21 cellular contexts compared by ENCODE assay signal in the genomic region with DNA sequence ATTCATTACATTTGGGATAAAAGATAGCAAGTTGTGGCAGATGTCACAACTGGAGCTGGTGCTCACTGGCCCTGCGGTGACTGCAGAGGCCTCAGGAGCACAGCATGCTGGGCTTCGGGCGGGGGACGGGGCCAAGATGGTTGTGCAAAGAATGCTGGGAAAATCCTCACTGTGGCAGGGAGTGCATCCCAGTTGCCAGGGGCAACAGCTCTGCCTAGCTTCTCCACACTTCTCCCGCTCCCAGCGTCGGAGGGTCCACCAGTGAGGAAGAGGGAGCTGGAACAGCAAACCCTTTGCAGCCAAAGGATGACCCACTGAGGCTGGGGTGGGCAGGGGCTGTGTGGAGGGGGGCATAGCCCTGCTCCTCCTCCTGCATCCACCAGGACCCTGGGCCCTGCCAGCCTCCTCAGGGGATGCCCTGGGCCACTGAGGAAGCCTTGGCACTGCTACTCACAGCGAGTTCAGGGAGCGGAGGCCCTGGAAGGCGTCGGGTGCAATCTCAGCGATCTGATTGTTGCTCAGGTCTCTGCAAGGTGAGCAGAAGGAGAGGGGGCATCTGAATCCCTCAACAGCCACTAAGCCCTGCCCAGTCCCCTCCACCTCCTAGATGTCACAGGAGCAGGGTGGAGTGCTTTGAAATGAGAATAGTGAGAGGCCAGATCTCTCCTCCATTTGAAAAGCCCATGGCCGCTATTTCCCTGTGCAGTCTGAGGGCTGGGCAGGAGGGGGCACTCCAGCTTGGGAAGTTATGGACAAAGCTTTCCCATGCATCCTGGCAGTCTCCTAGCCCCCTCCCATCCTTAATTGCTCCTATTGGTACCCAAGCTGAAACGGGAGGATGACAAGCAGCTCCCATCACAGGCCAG.
DNase-seq lines count a peak whose midpoint lies in the region; ATAC-seq and TF ChIP-seq lines count a peak whose summit lies in the region.
"Had no signal": no experiment of that assay in that cellular context is flagged by ENCODE, and none has a peak within 500 bp of the region (broad histone marks: within the 10 kb centered on the region; RNA-seq: fewer than 3 reads in every experiment).

No MANE protein-coding gene starts in this region.

- no peaks in the 10 kb centered on the region for H4K20me1 ChIP-seq in GM23338 (replicated peaks; ENCODE audit: insufficient read depth)

- H3K4me1 Mint-ChIP-seq in GM23338 (peaks cover 3% of the 10 kb centered on the region; the same call in 1 of the 3 replicates), endothelial cell (ENCODE audit: unreplicated experiment) (no peaks in the 10 kb centered on the region), T-cell (no peaks in the 10 kb centered on the region)
- H3K4me1 Mint-ChIP-seq: activated naive CD4-positive, alpha-beta T cell treated with anti-CD3 and anti-CD28 coated beads, Interleukin-2, amount 50 U/mL, for 24 hours; central memory CD8-positive, alpha-beta T cell; immature natural killer cell; nephron had no signal

- H3K27ac Mint-ChIP-seq in GM23338 (no peak overlapping the region), endothelial cell (ENCODE audit: unreplicated experiment) (no peak overlapping the region), T-cell (no peak overlapping the region)
- H3K27ac Mint-ChIP-seq: activated naive CD4-positive, alpha-beta T cell treated with anti-CD3 and anti-CD28 coated beads, Interleukin-2, amount 50 U/mL, for 24 hours; HFFc6; immature natural killer cell; nephron had no signal

- CTCF ChIA-PET in T-cell (lab: Charles Lee), result interaction anchor here in 1 of 2 donors (0.9 kb wide), 1 partner anchor 149 kb away, joined by 5 read pairs; no protein-coding TSS in a partner anchor

- H3K9me3 Mint-ChIP-seq in GM23338, result no peaks in the 10 kb centered on the region
- no peaks in the 10 kb centered on the region for H3K9me3 Mint-ChIP-seq in endothelial cell (ENCODE audit: unreplicated experiment)
- H3K9me3 Mint-ChIP-seq in T-cell, result no peaks in the 10 kb centered on the region
- H3K9me3 Mint-ChIP-seq: activated naive CD4-positive, alpha-beta T cell treated with anti-CD3 and anti-CD28 coated beads, Interleukin-2, amount 50 U/mL, for 24 hours; central memory CD8-positive, alpha-beta T cell; HFFc6; immature natural killer cell; nephron had no signal

- H3K27me3 Mint-ChIP-seq in GM23338 (ENCODE audit: insufficient read depth, low read depth, poor library complexity), result peaks cover 10% of the 10 kb centered on the region
- H3K27me3 Mint-ChIP-seq in endothelial cell (ENCODE audit: unreplicated experiment), result peaks cover 2% of the 10 kb centered on the region
- H3K27me3 Mint-ChIP-seq in T-cell, result no peaks in the 10 kb centered on the region
- H3K27me3 Mint-ChIP-seq: activated naive CD4-positive, alpha-beta T cell treated with anti-CD3 and anti-CD28 coated beads, Interleukin-2, amount 50 U/mL, for 24 hours; central memory CD8-positive, alpha-beta T cell had no signal

- no peaks in the 10 kb centered on the region for H3K27me3 ChIP-seq in GM23338 (ENCODE audit: insufficient read depth)
- no peaks in the 10 kb centered on the region for H3K27me3 ChIP-seq in WERI-Rb-1 (ENCODE audit: insufficient read depth, low read depth, severe bottlenecking)

- TF ChIP-seq CTCF in GM23338 (conservative IDR thresholded peaks at IDR 0.05; ENCODE audit: low read depth in 2 of 2), result peak; percentile 58 to 74
- TF ChIP-seq CTCF in WERI-Rb-1 (IDR thresholded peaks at IDR 0.05; ENCODE audit: low read depth, low read length), result peak; percentile 61
- TF ChIP-seq CTCF in endothelial cell (IDR thresholded peaks at IDR 0.05; ENCODE audit: unreplicated experiment), result no peak
- no peak for TF ChIP-seq CTCF in foreskin fibroblast (IDR thresholded peaks at IDR 0.05; ENCODE audit: low read depth, low read length)

- no peaks in the 10 kb centered on the region for H3K79me2 ChIP-seq in GM23338 (replicated peaks; ENCODE audit: insufficient read depth)

- DNase-seq in GM23338 (ENCODE audit: low spot score) (peak; percentile 83), WERI-Rb-1 (no peak), endothelial cell (ENCODE audit: low spot score) (peak; percentile 26), occipital lobe (lab: John Stamatoyannopoulos, UW) (peak; percentile 46), foreskin fibroblast (no peak), GDM1 (lab: John Stamatoyannopoulos, UW) (no peak), T-cell (no peak), NCI-H1436 treated with DMSO at 0.1 percent for 48 hours (lab: John Stamatoyannopoulos, UW) (no peak)
- DNase-seq: Calu3; HFFc6; immature natural killer cell; mammary epithelial cell; NCI-H2081; NCI-H774; right cardiac atrium; stimulated activated CD4-positive, alpha-beta T cell treated with anti-CD3 and anti-CD28 coated beads, Interleukin-1b, Interleukin-23, amount 100 ng/mL, for 48 hours; SW 1271 had no signal

- H3K4me3 Mint-ChIP-seq in GM23338, result no peak overlapping the region
- H3K4me3 Mint-ChIP-seq in endothelial cell (ENCODE audit: unreplicated experiment), result no peak overlapping the region
- no peak overlapping the region for H3K4me3 Mint-ChIP-seq in T-cell
- H3K4me3 Mint-ChIP-seq: activated naive CD4-positive, alpha-beta T cell treated with anti-CD3 and anti-CD28 coated beads, Interleukin-2, amount 50 U/mL, for 24 hours; central memory CD8-positive, alpha-beta T cell; HFFc6; immature natural killer cell; nephron had no signal

- no peak overlapping the region for H3K27ac ChIP-seq in GM23338 (ENCODE audit: low read depth)
- H3K27ac ChIP-seq in WERI-Rb-1, result no peak overlapping the region
- H3K27ac ChIP-seq: thoracic aorta had no signal

- ATAC-seq in GM23338, result peak; percentile 86
- no peak for ATAC-seq in T-cell (replicated peaks in 1 of 4)

- H3K4me2 ChIP-seq in GM23338, result no peak overlapping the region

- no peak overlapping the region for H2AFZ ChIP-seq in GM23338

- no peaks in the 10 kb centered on the region for H3K4me1 ChIP-seq in GM23338 (ENCODE audit: insufficient read depth)

- no peaks in the 10 kb centered on the region for H3K9me2 ChIP-seq in GM23338 (ENCODE audit: insufficient read depth)

- POLR2A ChIA-PET in T-cell (lab: Charles Lee), result no interaction called here

- no peak overlapping the region for H3K4me3 ChIP-seq in GM23338
- H3K4me3 ChIP-seq in WERI-Rb-1 (ENCODE audit: low read depth, low read length), result no peak overlapping the region
- H3K4me3 ChIP-seq in foreskin fibroblast (ENCODE audit: low read depth in 1 of 2, low read length in 2 of 2), result no peak overlapping the region
- H3K4me3 ChIP-seq: thoracic aorta had no signal

- H3K36me3 Mint-ChIP-seq in GM23338 (ENCODE audit: low read depth), result no peaks in the 10 kb centered on the region
- H3K36me3 Mint-ChIP-seq in endothelial cell (ENCODE audit: low read depth, unreplicated experiment), result no peaks in the 10 kb centered on the region
- no peaks in the 10 kb centered on the region for H3K36me3 Mint-ChIP-seq in T-cell
- H3K36me3 Mint-ChIP-seq: activated naive CD4-positive, alpha-beta T cell treated with anti-CD3 and anti-CD28 coated beads, Interleukin-2, amount 50 U/mL, for 24 hours had no signal

- H3K36me3 ChIP-seq in GM23338 (ENCODE audit: insufficient read depth), result no peaks in the 10 kb centered on the region
- peaks cover 2% of the 10 kb centered on the region for H3K36me3 ChIP-seq in WERI-Rb-1
- H3K36me3 ChIP-seq: thoracic aorta had no signal

- H3K9me3 ChIP-seq in WERI-Rb-1 (ENCODE audit: severe bottlenecking), result no peaks in the 10 kb centered on the region
- H3K9me3 ChIP-seq: thoracic aorta had no signal

- H3F3A ChIP-seq in GM23338 (replicated peaks; ENCODE audit: low read depth), result no peaks in the 10 kb centered on the region

TF ChIP-seq in GM23338, 12 proteins besides CTCF, POLR2A, EP300 and RAD21 (continues in another document):
- TF ChIP-seq ZNF331 (CRISPR knock-in tag; IDR thresholded peaks at IDR 0.05; ENCODE audit: low read depth) (no peak), NANOG (IDR thresholded peaks at IDR 0.05; ENCODE audit: borderline replicate concordance) (no peak), JUNB (IDR thresholded peaks at IDR 0.05; ENCODE audit: unreplicated experiment) (no peak)

Comparison
In these comparisons a context has a peak if more than half of its experiments do, and no peak if none do; other contexts are left out.
1. DNase-seq: peak in GM23338 (single experiment), endothelial cell (single experiment) and occipital lobe (single experiment); none in WERI-Rb-1 (single experiment), foreskin fibroblast (0 of 2), GDM1 (single experiment), T-cell (0 of 34) and NCI-H1436 treated with DMSO at 0.1 percent for 48 hours (single experiment).
2. CTCF ChIP-seq: peak in GM23338 (2 of 2) and WERI-Rb-1 (single experiment); none in endothelial cell (single experiment) and foreskin fibroblast (single experiment).